In the genomic region with DNA sequence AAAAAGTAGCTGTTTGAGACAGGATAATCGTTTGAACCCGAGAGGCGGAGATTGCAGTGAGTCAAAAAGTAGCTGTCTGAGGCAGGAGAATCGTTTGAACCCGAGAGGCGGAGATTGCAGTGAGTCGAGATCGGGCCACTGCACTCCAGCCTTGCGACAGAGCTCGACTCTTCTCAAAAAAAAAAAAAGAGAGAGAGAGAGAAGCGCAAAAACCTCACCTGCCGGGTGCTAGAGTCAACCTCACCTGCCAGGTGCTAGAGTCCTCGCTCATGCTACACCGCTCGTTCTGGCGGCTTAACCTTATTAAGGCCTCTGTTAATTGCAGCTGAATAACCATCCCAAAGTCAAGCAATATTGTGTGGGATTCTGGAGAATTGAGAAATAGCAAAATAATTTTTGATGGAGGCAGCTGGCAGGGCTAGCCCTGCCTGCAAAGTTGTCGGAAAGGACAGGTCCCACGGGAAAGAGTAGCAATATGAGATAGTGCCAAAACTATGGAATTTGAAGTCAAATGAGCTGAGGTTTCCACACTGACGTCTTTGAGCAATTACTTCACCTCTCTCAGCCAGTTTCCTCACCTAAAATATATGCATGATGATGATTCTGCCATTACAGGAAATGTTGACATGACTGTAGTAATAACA, we compare ENCODE assay signal across 8 cellular contexts. TPM values are rescaled to one million over a fixed set of nuclear protein-coding genes. Genes with fewer than 3 reads are reported as not detected.
DNase-seq lines count a peak whose midpoint lies in the region; ATAC-seq and TF ChIP-seq lines count a peak whose summit lies in the region.

No MANE protein-coding gene starts in this region.

- no peak for TF ChIP-seq RAD21 in liver (IDR thresholded peaks at IDR 0.05)

- no peaks in the 10 kb centered on the region for H3K27me3 ChIP-seq in heart right ventricle
- H3K27me3 ChIP-seq in liver (ENCODE audit: control insufficient read depth in 4 of 4, insufficient read depth in 4 of 4, low read length in 3 of 4) = no peaks in the 10 kb centered on the region

- H3K9me3 ChIP-seq in heart right ventricle = no peaks in the 10 kb centered on the region
- no peaks in the 10 kb centered on the region for H3K9me3 ChIP-seq in liver (ENCODE audit: control insufficient read depth in 4 of 4, low read length in 3 of 4)

- H3K36me3 ChIP-seq in heart right ventricle = no peaks in the 10 kb centered on the region
- no peaks in the 10 kb centered on the region for H3K36me3 ChIP-seq in liver (ENCODE audit: control insufficient read depth in 4 of 4, insufficient read depth in 3 of 4, low read depth in 1 of 4, low read length in 3 of 4)

- H3K4me1 ChIP-seq in heart right ventricle = peaks cover 3 to 35% (median 24%) of the 10 kb centered on the region in 9 donors
- H3K4me1 ChIP-seq in liver (ENCODE audit: control insufficient read depth in 4 of 4, insufficient read depth in 4 of 4, low read length in 3 of 4) = peaks cover 4 to 24% (median 10%) of the 10 kb centered on the region in 4 donors

- H3K36me3 Mint-ChIP-seq in activated naive CD8-positive, alpha-beta T cell treated with anti-CD3 and anti-CD28 coated beads, Interleukin-2, amount 10 ng/mL, durations not matched to agents 7 days and 5 days = peaks cover 4% of the 10 kb centered on the region
- H3K36me3 Mint-ChIP-seq in type B pancreatic cell = peaks cover 4% of the 10 kb centered on the region

- WGBS in heart right ventricle, 2 donors = 43 to 50% methylated on average over 19 of the region's 19 CpGs
- WGBS in liver = 55% methylated on average over 19 of the region's 19 CpGs

- POLR2A ChIA-PET in activated naive CD8-positive, alpha-beta T cell treated with anti-CD3 and anti-CD28 coated beads, Interleukin-2, amount 10 ng/mL, durations not matched to agents 7 days and 5 days (lab: Charles Lee) = interaction anchor here (0.7 to 3.5 kb wide), 3 partner anchors 12 to 28 kb away, joined by 3 to 23 read pairs (median 4); a partner anchor contains a TSS

- H3K4me3 ChIP-seq in heart right ventricle = peak overlapping the region; percentile 69 to 100 (median 96)
- peak overlapping the region; percentile 95 to 98 (median 96) for H3K4me3 ChIP-seq in liver (ENCODE audit: low read depth in 1 of 3, low read length in 3 of 3)

- intact Hi-C loops in heart right ventricle (cut with DNase I) = loop anchor here in 1 of 10 donors (10.0 kb wide), 1 partner anchor 1526 kb away; a partner anchor contains a TSS
- intact Hi-C loops in cardiac septum (cut with DNase I) = loop anchor here (2.0 kb wide), 1 partner anchor 32 kb away; a partner anchor contains a TSS

- no peak for DNase-seq in heart right ventricle
- DNase-seq in cardiac septum (ENCODE audit: low spot score) = no peak
- no peak for DNase-seq in activated naive CD8-positive, alpha-beta T cell treated with anti-CD3 and anti-CD28 coated beads, Interleukin-2, amount 10 ng/mL, durations not matched to agents 7 days and 5 days
- no peak for DNase-seq in type B pancreatic cell (ENCODE audit: extremely low spot score, unreplicated experiment)
- no peak for DNase-seq in activated CD8-positive, alpha-beta memory T cell treated with anti-CD3 and anti-CD28 coated beads for 24 hours

- peak overlapping the region in 1 of 2 donors; percentile 48 for H3K9ac ChIP-seq in liver (ENCODE audit: low read depth in 1 of 2, low read length in 2 of 2)

- peak overlapping the region; percentile 87 for H3K4me3 Mint-ChIP-seq in activated naive CD8-positive, alpha-beta T cell treated with anti-CD3 and anti-CD28 coated beads, Interleukin-2, amount 10 ng/mL, durations not matched to agents 7 days and 5 days
- peak overlapping the region; percentile 94 for H3K4me3 Mint-ChIP-seq in type B pancreatic cell

- peaks cover 2% of the 10 kb centered on the region for H3K27me3 Mint-ChIP-seq in activated naive CD8-positive, alpha-beta T cell treated with anti-CD3 and anti-CD28 coated beads, Interleukin-2, amount 10 ng/mL, durations not matched to agents 7 days and 5 days
- H3K27me3 Mint-ChIP-seq in type B pancreatic cell = no peaks in the 10 kb centered on the region

- H3K27ac Mint-ChIP-seq in activated naive CD8-positive, alpha-beta T cell treated with anti-CD3 and anti-CD28 coated beads, Interleukin-2, amount 10 ng/mL, durations not matched to agents 7 days and 5 days = peak overlapping the region; percentile 83
- peak overlapping the region; percentile 67 for H3K27ac Mint-ChIP-seq in type B pancreatic cell

- ATAC-seq in heart right ventricle (peak in 3 of 8 donors; percentile 3 to 7 (median 6)), HG03159 (IDR thresholded peaks at IDR 0.05; ENCODE audit: unreplicated experiment) (no peak), HG03139 (IDR thresholded peaks at IDR 0.05; ENCODE audit: unreplicated experiment) (no peak)
- peak; percentile 2 for ATAC-seq in activated naive CD8-positive, alpha-beta T cell treated with anti-CD3 and anti-CD28 coated beads, Interleukin-2, amount 10 ng/mL, durations not matched to agents 7 days and 5 days (ENCODE audit: low read depth)

- H3K4me1 Mint-ChIP-seq in activated naive CD8-positive, alpha-beta T cell treated with anti-CD3 and anti-CD28 coated beads, Interleukin-2, amount 10 ng/mL, durations not matched to agents 7 days and 5 days = peaks cover 25% of the 10 kb centered on the region
- peaks cover 21% of the 10 kb centered on the region for H3K4me1 Mint-ChIP-seq in type B pancreatic cell (ENCODE audit: unreplicated experiment)

- TF ChIP-seq CTCF in heart right ventricle (IDR thresholded peaks at IDR 0.05) (no peak), liver (IDR thresholded peaks at IDR 0.05; ENCODE audit: low read depth, low read length, missing input control) (no peak), type B pancreatic cell (conservative IDR thresholded peaks at IDR 0.05) (no peak)

- peak overlapping the region in 8 of 10 donors; percentile 79 to 95 (median 91) for H3K27ac ChIP-seq in heart right ventricle
- H3K27ac ChIP-seq in liver (ENCODE audit: low read depth in 1 of 2, low read length in 2 of 2) = peak overlapping the region; percentile 86 to 87

- no peaks in the 10 kb centered on the region for H3K9me3 Mint-ChIP-seq in activated naive CD8-positive, alpha-beta T cell treated with anti-CD3 and anti-CD28 coated beads, Interleukin-2, amount 10 ng/mL, durations not matched to agents 7 days and 5 days
- H3K9me3 Mint-ChIP-seq in type B pancreatic cell = no peaks in the 10 kb centered on the region

TF ChIP-seq in liver, 16 proteins besides CTCF, POLR2A, EP300 and RAD21:
- peak in 1 of 2 donors; percentile 22 for TF ChIP-seq JUND (IDR thresholded peaks at IDR 0.05)
- peak; percentile 19 for TF ChIP-seq NR2F2 (IDR thresholded peaks at IDR 0.05)
- TF ChIP-seq, protein P1, sequence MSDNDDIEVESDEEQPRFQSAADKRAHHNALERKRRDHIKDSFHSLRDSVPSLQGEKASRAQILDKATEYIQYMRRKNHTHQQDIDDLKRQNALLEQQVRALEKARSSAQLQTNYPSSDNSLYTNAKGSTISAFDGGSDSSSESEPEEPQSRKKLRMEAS (IDR thresholded peaks at IDR 0.05) = peak; percentile 12
- TF ChIP-seq FOXA1 (IDR thresholded peaks at IDR 0.05) = no peak
TF ChIP-seq in liver: peak in this region for 3.

RNA-seq across cellular contexts. Expression of a gene that starts 0.6 kb away (rescaled TPM):
- 10 to 100 TPM; 45.2 to 66.7 (median 56.5) TPM for total RNA-seq in heart right ventricle
- polyA plus RNA-seq in heart right ventricle = 10 to 100 TPM; 12.3 to 21.2 TPM
- 47.1 TPM for total RNA-seq in cardiac septum
- 10 to 100 TPM; 60.4 to 69.6 TPM for total RNA-seq in activated naive CD8-positive, alpha-beta T cell treated with anti-CD3 and anti-CD28 coated beads, Interleukin-2, amount 10 ng/mL, durations not matched to agents 7 days and 5 days
- total RNA-seq in liver = 10 to 100 TPM; 18.3 to 21.1 TPM
- polyA plus RNA-seq in liver = 10 to 100 TPM; 11.3 to 13.3 TPM
- total RNA-seq in type B pancreatic cell (ENCODE audit: low replicate concordance) = 65.0 and 68.8 TPM in 2 replicates

RNA-seq across cellular contexts. Expression of a gene that starts 26.0 kb away (rescaled TPM):
- total RNA-seq in heart right ventricle (10 to 100 TPM; 25.1 to 56.3 (median 41.2) TPM), cardiac septum (65.2 TPM), liver (10 to 100 TPM; 12.4 to 14.5 TPM), type B pancreatic cell (ENCODE audit: low replicate concordance) (42.1 and 56.5 TPM in 2 replicates)
- polyA plus RNA-seq in heart right ventricle (10 to 100 TPM; 63.0 to 68.3 TPM), liver (10 to 100 TPM; 45.1 to 63.2 TPM)
- total RNA-seq in activated naive CD8-positive, alpha-beta T cell treated with anti-CD3 and anti-CD28 coated beads, Interleukin-2, amount 10 ng/mL, durations not matched to agents 7 days and 5 days = 10 to 100 TPM; 26.9 to 29.1 TPM

RNA-seq across cellular contexts. Expression of a gene that starts 31.2 kb away (rescaled TPM):
- total RNA-seq in heart right ventricle = 100 to 1,000 TPM; 567 to 923 (median 663) TPM
- 1,000 to 10,000 TPM; 1,284 to 2,752 TPM for polyA plus RNA-seq in heart right ventricle
- 615 TPM for total RNA-seq in cardiac septum
- 1,000 to 10,000 TPM; 1,490 to 1,572 TPM for total RNA-seq in activated naive CD8-positive, alpha-beta T cell treated with anti-CD3 and anti-CD28 coated beads, Interleukin-2, amount 10 ng/mL, durations not matched to agents 7 days and 5 days
- total RNA-seq in liver = 1,000 to 10,000 TPM in 1 of 2 donors, 100 to 1,000 TPM in 1; 407 to 1,066 TPM
- 100 to 1,000 TPM; 362 to 723 TPM for polyA plus RNA-seq in liver
- 2,087 and 2,300 TPM in 2 replicates for total RNA-seq in type B pancreatic cell (ENCODE audit: low replicate concordance)
